ENCODE assay signal across 8 cellular contexts in the genomic region with DNA sequence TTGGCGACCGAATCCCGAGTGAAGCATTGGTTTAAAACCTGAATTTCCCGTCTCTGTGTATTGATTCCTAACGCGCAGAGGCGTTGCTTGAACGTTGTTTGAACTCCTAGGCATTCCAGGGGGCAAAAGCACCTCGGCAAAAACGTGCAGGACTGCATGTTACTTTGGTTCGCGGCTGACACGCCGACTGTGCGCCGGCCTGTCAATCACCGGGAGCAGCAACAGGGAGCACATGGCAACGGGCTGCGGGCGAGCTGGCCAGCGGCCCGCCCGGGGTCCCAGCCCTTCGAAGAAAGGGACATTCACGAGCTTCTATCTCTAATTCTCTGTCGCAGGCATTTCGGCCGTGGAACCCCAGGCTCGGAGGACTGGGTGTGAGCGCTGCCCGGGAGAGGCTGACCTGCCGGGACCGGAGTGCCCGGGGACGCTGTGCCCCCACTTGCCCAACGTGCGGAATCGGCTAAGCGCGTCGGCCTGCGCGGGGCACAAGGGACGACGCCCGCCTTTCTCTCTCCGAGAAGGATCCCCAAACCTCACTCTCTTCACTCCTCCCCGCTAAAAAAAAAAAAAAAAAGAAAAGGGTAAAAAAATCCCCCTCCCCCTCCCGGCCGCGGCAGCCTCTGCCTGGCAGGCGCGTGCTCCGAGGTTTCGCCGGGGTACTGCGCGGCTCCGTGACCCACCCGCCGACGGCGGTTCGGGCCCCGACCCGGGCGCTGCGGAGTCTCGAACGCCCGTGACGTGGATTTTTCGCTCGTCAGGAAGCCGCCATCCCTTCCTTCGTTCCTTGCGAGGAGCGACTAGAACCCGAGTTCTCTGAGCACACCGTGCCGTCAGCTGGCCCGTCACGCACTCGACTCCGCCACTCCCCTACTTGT. TPM values are rescaled to one million over a fixed set of nuclear protein-coding genes. Genes with fewer than 3 reads are reported as not detected.
A peak's percentile ranks its signal among the peaks of the same experiment; 100 is the strongest.
DNase-seq lines count a peak whose midpoint lies in the region; ATAC-seq and TF ChIP-seq lines count a peak whose summit lies in the region.

No MANE protein-coding gene starts in this region.

- H4K20me1 ChIP-seq in hepatocyte (ENCODE audit: insufficient read depth, poor library complexity, severe bottlenecking) = no peaks in the 10 kb centered on the region

- no peak for TF ChIP-seq CTCF in BJ (IDR thresholded peaks at IDR 0.05; ENCODE audit: insufficient read depth, low read depth, low read length)
- no peak for TF ChIP-seq CTCF in RWPE2 (IDR thresholded peaks at IDR 0.05; ENCODE audit: poor library complexity, severe bottlenecking)
- TF ChIP-seq CTCF in hepatocyte (IDR thresholded peaks at IDR 0.05; ENCODE audit: poor library complexity) = no peak
- TF ChIP-seq CTCF in retinal pigment epithelial cell (conservative IDR thresholded peaks at IDR 0.05; ENCODE audit: low read depth, low read length) = no peak

- H3K36me3 ChIP-seq in BJ (ENCODE audit: control insufficient read depth, insufficient read depth, low read length) (0 out of 2 replicates have a peak, but pooled peaks cover 4% of the 10 kb centered on the region), RWPE2 (ENCODE audit: low read depth) (peaks cover 9% of the 10 kb centered on the region; the same call in 1 of the 2 replicates), hepatocyte (replicated peaks; ENCODE audit: insufficient read depth, low read depth) (no peaks in the 10 kb centered on the region)

- H2AFZ ChIP-seq in hepatocyte = peak overlapping the region; percentile 80

- POLR2A ChIA-PET in BJ (lab: Charles Lee) = no interaction called here

- H3K27me3 ChIP-seq in BJ (ENCODE audit: control insufficient read depth, insufficient read depth, low read length) (no peaks in the 10 kb centered on the region), RWPE2 (ENCODE audit: insufficient read depth, poor library complexity, severe bottlenecking) (no peaks in the 10 kb centered on the region), hepatocyte (no peaks in the 10 kb centered on the region)

- H3K4me2 ChIP-seq in hepatocyte = peak overlapping the region; percentile 95

- no peaks in the 10 kb centered on the region for H3K9me2 ChIP-seq in hepatocyte (replicated peaks; ENCODE audit: insufficient read depth)

- H3K4me3 ChIP-seq in BJ (ENCODE audit: low read depth, low read length) (peak overlapping the region; percentile 62), RWPE2 (ENCODE audit: severe bottlenecking) (peak overlapping the region; percentile 72), hepatocyte (peak overlapping the region; percentile 73), retinal pigment epithelial cell (ENCODE audit: low read length) (peak overlapping the region; percentile 70)

- no peaks in the 10 kb centered on the region for H3K4me1 ChIP-seq in RWPE2 (ENCODE audit: insufficient read depth, poor library complexity, severe bottlenecking)
- peaks cover 7% of the 10 kb centered on the region for H3K4me1 ChIP-seq in hepatocyte (ENCODE audit: insufficient read depth)

- H3K27ac ChIP-seq in RWPE2 (ENCODE audit: poor library complexity, severe bottlenecking) (peak overlapping the region; percentile 72), hepatocyte (peak overlapping the region; percentile 90)

- ATAC-seq in GM19438 (IDR thresholded peaks at IDR 0.05; ENCODE audit: low read depth, unreplicated experiment) (peak; percentile 14), RWPE2 (ENCODE audit: low read depth) (peak; percentile 17)

- H3K9me3 ChIP-seq in RWPE2 (ENCODE audit: severe bottlenecking) = no peaks in the 10 kb centered on the region
- no peaks in the 10 kb centered on the region for H3K9me3 ChIP-seq in hepatocyte (ENCODE audit: low read depth)

- CTCF ChIA-PET in BJ (lab: Yijun Ruan, JAX) = interaction anchor here (0.6 to 1.7 kb wide), 7 partner anchors 16 to 867 kb away, joined by 3 to 4 read pairs (median 3); no protein-coding TSS in a partner anchor

- under 1% methylated on average over 78 of the region's 85 CpGs for WGBS in hepatocyte (ENCODE audit: low lambda C conversion rate, missing lambda C conversion rate)

- H3K79me2 ChIP-seq in hepatocyte = peaks cover 32% of the 10 kb centered on the region

- DNase-seq in BJ (ENCODE audit: low read depth) (no peak), HK-2 (ENCODE audit: unreplicated experiment) (peak; percentile 77), RWPE2 (ENCODE audit: low spot score) (no peak), amygdala (lab: John Stamatoyannopoulos, UW) (peak in 38 of 56 donors; percentile 6 to 69 (median 24)), hepatocyte (ENCODE audit: low spot score) (peak; percentile 64), retinal pigment epithelial cell (ENCODE audit: low read depth) (no peak), dedifferentiated amniotic fluid mesenchymal stem cell (ENCODE audit: extremely low spot score) (no peak)

RNA-seq across cellular contexts. Expression of a gene that starts 0.9 kb away (rescaled TPM):
- 2.1 and 2.2 TPM in 2 replicates for polyA plus RNA-seq in BJ (2011; rRNA removed)
- polyA minus RNA-seq in BJ (2011; rRNA and poly(A)+ RNA removed) = 1.4 and 2.4 TPM in 2 replicates
- total RNA-seq in hepatocyte = 37.7 and 43.9 TPM in 2 replicates
- polyA plus RNA-seq in hepatocyte = 36.7 and 40.1 TPM in 2 replicates

Comparison
In these comparisons a context has a peak if more than half of its experiments do, and no peak if none do; other contexts are left out.
1. DNase-seq: peak in HK-2 (single experiment), amygdala (38 of 56) and hepatocyte (single experiment); none in BJ (single experiment), RWPE2 (single experiment), retinal pigment epithelial cell (single experiment) and dedifferentiated amniotic fluid mesenchymal stem cell (single experiment).
2. RNA of a gene that starts 0.9 kb away (polyA plus RNA-seq): 36.7 to 40.1 TPM in hepatocyte; 2.1 to 2.2 TPM in BJ; every median in the first group is over 10 times any median in the second.
3. Peak in every context shown above with its lines, with median percentiles within 50 percentile points of each other: H3K4me3 ChIP-seq.